8 cellular contexts compared by ENCODE assay signal in the genomic region with DNA sequence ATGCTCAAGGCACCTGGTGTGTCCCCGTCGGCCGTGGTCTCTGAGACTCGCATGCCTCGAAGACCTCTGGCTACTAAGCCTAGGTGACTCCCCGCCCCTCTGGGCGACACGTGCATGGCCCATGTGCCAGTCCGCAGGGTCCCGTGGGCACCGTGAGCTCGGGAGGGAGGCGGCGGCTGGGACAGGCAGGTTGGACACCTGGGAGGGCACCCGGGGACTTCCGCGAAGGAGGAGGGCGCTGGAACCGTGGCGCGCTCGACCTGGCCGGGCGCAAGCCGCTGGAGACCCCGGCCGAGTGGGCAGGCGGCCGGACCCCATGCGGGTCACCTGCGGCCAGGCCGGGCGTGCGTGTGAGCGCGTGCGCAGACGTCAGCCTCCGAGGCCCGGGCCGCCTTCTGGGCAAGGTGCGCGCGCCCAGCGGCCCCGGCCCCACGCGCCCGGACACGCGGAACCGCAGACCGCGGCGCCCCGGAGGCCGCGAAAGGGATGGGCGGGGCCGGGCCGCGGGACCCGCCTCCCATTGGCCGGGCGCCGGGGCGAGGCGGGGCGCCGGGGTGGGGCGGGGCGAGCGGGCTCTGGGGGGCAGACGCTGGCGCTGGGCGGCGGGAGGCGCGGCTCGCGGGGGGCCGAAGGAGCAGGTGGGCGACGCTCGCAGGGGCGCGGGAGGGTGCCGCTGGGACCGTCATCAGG. TPM values are rescaled to one million over a fixed set of nuclear protein-coding genes. Genes with fewer than 3 reads are reported as not detected.
DNase-seq lines count a peak whose midpoint lies in the region; ATAC-seq, FAIRE-seq and TF ChIP-seq lines count a peak whose summit lies in the region.

No MANE protein-coding gene starts in this region.

- peaks cover 14% of the 10 kb centered on the region for H3K4me1 ChIP-seq in endothelial cell of umbilical vein (ENCODE audit: control insufficient read depth, extremely low read depth, insufficient read depth, low read length)
- peaks cover 18% of the 10 kb centered on the region for H3K4me1 ChIP-seq in mononuclear cell (ENCODE audit: insufficient read depth, low read length)

- H4K20me1 ChIP-seq in endothelial cell of umbilical vein (replicated peaks; ENCODE audit: control insufficient read depth, extremely low read depth, insufficient read depth, low read length) = no peaks in the 10 kb centered on the region

- H3K27ac ChIP-seq in endothelial cell of umbilical vein (ENCODE audit: insufficient read depth, low read depth, low read length) = no peak overlapping the region

- no peaks in the 10 kb centered on the region for H3K9me3 ChIP-seq in endothelial cell of umbilical vein (replicated peaks; ENCODE audit: control insufficient read depth, insufficient read depth, low read length)
- H3K9me3 ChIP-seq in mononuclear cell (ENCODE audit: low read depth, low read length) = no peaks in the 10 kb centered on the region

- H3K79me2 ChIP-seq in endothelial cell of umbilical vein (ENCODE audit: control insufficient read depth, insufficient read depth, low read length) = no peaks in the 10 kb centered on the region

- peak overlapping the region; percentile 78 for H3K4me2 ChIP-seq in endothelial cell of umbilical vein (ENCODE audit: insufficient read depth, low read length)

- peak; percentile 24 for DNase-seq in NCI-H1105 (lab: John Stamatoyannopoulos, UW)
- DNase-seq in NCI-H1105 treated with DMSO at 0.1 percent for 48 hours (lab: John Stamatoyannopoulos, UW) = no peak
- DNase-seq in MV-4-11 (lab: John Stamatoyannopoulos, UW) = peak; percentile 27
- DNase-seq in activated CD8-positive, alpha-beta memory T cell treated with anti-CD3 and anti-CD28 coated beads, Interleukin-2, amount 50 U/mL, for 24 hours (ENCODE audit: extremely low read depth) = peak; percentile 29
- no peak for DNase-seq in endothelial cell of umbilical vein (ENCODE audit: low read depth, low spot score)
- DNase-seq in stimulated activated CD8-positive, alpha-beta memory T cell treated with anti-CD3 and anti-CD28 coated beads, Interleukin-2, amount 100 ng/mL, for 1 hour (ENCODE audit: low read depth in 2 of 2) = peak; percentile 47

- dilution Hi-C loops in endothelial cell of umbilical vein (cut with MboI; ENCODE audit: extremely low pct_ligation_motif_present, low sequenced_read_pairs) = no loop called here

- H3K9me1 ChIP-seq in endothelial cell of umbilical vein (replicated peaks; ENCODE audit: control insufficient read depth, extremely low read depth, insufficient read depth, low read length) = no peaks in the 10 kb centered on the region

- peaks cover 24 to 26% of the 10 kb centered on the region in 2 experiments for H3K27me3 ChIP-seq in endothelial cell of umbilical vein (ENCODE audit: control insufficient read depth in 2 of 2, insufficient read depth in 2 of 2, low read length in 2 of 2)
- H3K27me3 ChIP-seq in mononuclear cell (ENCODE audit: insufficient read depth, low read length) = peaks cover 27% of the 10 kb centered on the region

- no peak for ATAC-seq in GM21576 (IDR thresholded peaks at IDR 0.05; ENCODE audit: unreplicated experiment)

- H2AFZ ChIP-seq in endothelial cell of umbilical vein (ENCODE audit: low read depth, low read length) = peak overlapping the region; percentile 92

- no TSS peak for BruUV-seq in endothelial cell of umbilical vein (replicated peaks; lab: Mats Ljungman, UMichigan)

- CTCF ChIA-PET in endothelial cell of umbilical vein (lab: Charles Lee) = interaction anchor here (0.8 to 2.3 kb wide), 5 partner anchors 15 to 109 kb away, joined by 3 to 12 read pairs (median 3); no protein-coding TSS in a partner anchor

- intact Hi-C loops in endothelial cell of umbilical vein (cut with micrococcal nuclease) = loop anchor here (5.0 kb wide), 1 partner anchor 68 kb away; no protein-coding TSS in a partner anchor

- peak; percentile 31 for FAIRE-seq in endothelial cell of umbilical vein (lab: Jason Lieb, UNC)

- H3K4me3 ChIP-seq in endothelial cell of umbilical vein (replicated peaks in 1 of 3; ENCODE audit: insufficient read depth in 1 of 3, low read depth in 1 of 3, low read length in 3 of 3) (peak overlapping the region in 2 of 3 experiments; percentile 24 to 41), mononuclear cell (ENCODE audit: low read length) (peak overlapping the region; percentile 20)

- TF ChIP-seq POLR2A in endothelial cell of umbilical vein (IDR thresholded peaks at IDR 0.05; ENCODE audit: low read depth, low read length) = no peak

- H3K9ac ChIP-seq in endothelial cell of umbilical vein (replicated peaks; ENCODE audit: extremely low read depth, insufficient read depth, low read length) = no peak overlapping the region

- H3K36me3 ChIP-seq in endothelial cell of umbilical vein (ENCODE audit: control insufficient read depth in 2 of 2, extremely low read depth in 1 of 2, insufficient read depth in 2 of 2, low read length in 2 of 2) = no peaks in the 10 kb centered on the region

- TF ChIP-seq CTCF in endothelial cell of umbilical vein (IDR thresholded peaks at IDR 0.05; ENCODE audit: extremely low read depth in 1 of 2, insufficient read depth in 1 of 2, low read depth in 1 of 2, low read length in 2 of 2) = no peak

- POLR2A ChIA-PET in endothelial cell of umbilical vein (lab: Charles Lee) = no interaction called here

TF ChIP-seq in endothelial cell of umbilical vein, 7 proteins besides CTCF, POLR2A, EP300 and RAD21:
- TF ChIP-seq, protein P1, sequence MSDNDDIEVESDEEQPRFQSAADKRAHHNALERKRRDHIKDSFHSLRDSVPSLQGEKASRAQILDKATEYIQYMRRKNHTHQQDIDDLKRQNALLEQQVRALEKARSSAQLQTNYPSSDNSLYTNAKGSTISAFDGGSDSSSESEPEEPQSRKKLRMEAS (IDR thresholded peaks at IDR 0.05; ENCODE audit: insufficient read depth, insufficient read length) = no peak
- TF ChIP-seq FOS (IDR thresholded peaks at IDR 0.05; ENCODE audit: borderline replicate concordance, insufficient read depth, low read length) = no peak
- TF ChIP-seq JUN (IDR thresholded peaks at IDR 0.05; ENCODE audit: borderline replicate concordance, insufficient read depth, insufficient read length, low read depth) = no peak

RNA-seq across cellular contexts. Expression of a gene that starts 0.6 kb away (rescaled TPM):
- total RNA-seq in endothelial cell of umbilical vein = not detected in 2 replicates
- polyA plus RNA-seq in endothelial cell of umbilical vein = not detected in 2 replicates
- 0.01 TPM in 1 of 2 replicates, not detected in the other for polyA plus RNA-seq in endothelial cell of umbilical vein (2011; cell fraction: cytosol; rRNA removed)
- not detected in 2 replicates for polyA plus RNA-seq in endothelial cell of umbilical vein (2011; cell fraction: nucleus; rRNA removed)
- not detected in 2 replicates for polyA plus RNA-seq in endothelial cell of umbilical vein (2012)
- polyA minus RNA-seq in endothelial cell of umbilical vein = not detected in 2 replicates
- not detected for polyA minus RNA-seq in endothelial cell of umbilical vein (2011; cell fraction: cytosol; rRNA and poly(A)+ RNA removed)
- polyA minus RNA-seq in endothelial cell of umbilical vein (2011; cell fraction: nucleus; rRNA and poly(A)+ RNA removed) = not detected in 2 replicates
- total RNA-seq in mononuclear cell = 0.52 TPM

Comparison
In these comparisons a context has a peak if more than half of its experiments do, and no peak if none do; other contexts are left out.
1. DNase-seq: peak in NCI-H1105 (single experiment), MV-4-11 (single experiment), activated CD8-positive, alpha-beta memory T cell treated with anti-CD3 and anti-CD28 coated beads, Interleukin-2, amount 50 U/mL, for 24 hours (single experiment) and stimulated activated CD8-positive, alpha-beta memory T cell treated with anti-CD3 and anti-CD28 coated beads, Interleukin-2, amount 100 ng/mL, for 1 hour (2 of 2); none in NCI-H1105 treated with DMSO at 0.1 percent for 48 hours (single experiment) and endothelial cell of umbilical vein (single experiment).